Comparison of ENCODE assay signal across 8 cellular contexts in the genomic region with DNA sequence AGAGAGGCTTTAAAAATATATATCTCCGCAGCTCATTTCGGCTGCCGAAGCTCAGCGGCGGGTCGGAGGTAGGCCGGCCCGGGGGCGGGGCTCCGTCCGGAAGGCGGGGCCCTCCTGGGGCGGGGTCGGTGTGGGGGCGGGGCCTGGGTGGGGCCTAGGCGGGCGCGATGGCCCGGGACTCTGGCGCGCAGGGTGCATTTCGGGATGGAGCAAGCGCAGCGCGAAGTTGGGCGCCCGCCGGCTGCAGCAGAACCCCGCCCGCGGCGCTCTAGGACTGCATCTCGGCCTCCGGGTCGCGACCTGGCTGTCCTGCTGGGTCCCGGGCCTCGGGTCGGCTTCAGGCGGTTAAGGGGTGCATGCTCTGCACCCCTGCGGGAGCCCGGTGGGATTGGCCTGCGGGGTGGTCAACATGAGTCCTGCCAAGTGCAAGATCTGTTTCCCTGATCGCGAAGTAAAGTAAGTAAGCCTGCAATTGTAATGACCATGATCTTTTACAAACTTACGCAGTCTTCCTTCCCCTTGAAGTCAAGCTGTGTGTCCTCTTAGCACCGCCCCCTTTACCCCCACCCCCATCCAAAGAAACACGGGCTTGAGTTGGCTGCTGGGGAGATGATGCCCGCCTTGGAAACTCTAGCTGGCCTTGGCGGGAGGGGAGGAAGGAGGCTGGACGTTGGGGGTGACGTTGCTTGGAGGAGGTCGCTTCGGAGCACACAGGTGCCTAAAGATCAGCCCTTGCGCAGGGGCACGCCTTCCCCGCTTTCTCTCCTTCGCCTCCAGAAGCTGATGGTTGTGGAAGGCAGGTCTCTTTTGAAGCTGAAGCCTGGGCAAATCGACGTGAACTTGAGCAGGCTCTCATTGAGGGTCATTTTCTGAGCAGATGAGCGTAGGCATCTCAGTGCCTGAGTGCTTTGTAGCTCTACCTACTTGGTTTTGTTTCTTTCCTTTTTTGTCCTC. TPM values are rescaled to one million over a fixed set of nuclear protein-coding genes. Genes with fewer than 3 reads are reported as not detected.
DNase-seq lines count a peak whose midpoint lies in the region; ATAC-seq and TF ChIP-seq lines count a peak whose summit lies in the region.

No MANE protein-coding gene starts in this region.

- TF ChIP-seq POLR2A in body of pancreas (IDR thresholded peaks at IDR 0.05) (peak; percentile 28 to 58 (median 54)), sigmoid colon (IDR thresholded peaks at IDR 0.05) (peak; percentile 27 to 57)

- H3K36me3 ChIP-seq in GM06990 (ENCODE audit: control insufficient read depth, insufficient read depth, low read length): no peaks in the 10 kb centered on the region
- no peaks in the 10 kb centered on the region for H3K36me3 ChIP-seq in body of pancreas (replicated peaks in 1 of 2; ENCODE audit: insufficient read depth in 1 of 2, low read depth in 2 of 2)
- no peaks in the 10 kb centered on the region for H3K36me3 ChIP-seq in sigmoid colon

- ATAC-seq in HG02623 (IDR thresholded peaks at IDR 0.05; ENCODE audit: unreplicated experiment) (peak; percentile 71), body of pancreas (peak; percentile 97)

- H3K9me3 ChIP-seq in body of pancreas (no peaks in the 10 kb centered on the region), sigmoid colon (no peaks in the 10 kb centered on the region)

- H3K27ac ChIP-seq in body of pancreas (peak overlapping the region; percentile 52 to 88 (median 70)), sigmoid colon (peak overlapping the region; percentile 93 to 98 (median 94))

- H3K27me3 ChIP-seq in GM06990 (replicated peaks; ENCODE audit: control insufficient read depth, insufficient read depth, low read length): no peaks in the 10 kb centered on the region
- no peaks in the 10 kb centered on the region for H3K27me3 ChIP-seq in body of pancreas
- H3K27me3 ChIP-seq in sigmoid colon: no peaks in the 10 kb centered on the region

- intact Hi-C loops in body of pancreas (cut with DNase I): no loop called here
- intact Hi-C loops in sigmoid colon (cut with DNase I): loop anchor here (2.0 kb wide), 1 partner anchor 44 kb away; no protein-coding TSS in a partner anchor

- TF ChIP-seq EP300 in sigmoid colon (IDR thresholded peaks at IDR 0.05): peak in 2 of 4 donors; percentile 18 to 60

- peak; percentile 71 for DNase-seq in GM06990 (ENCODE audit: extremely low read depth, insufficient read length)
- peak; percentile 31 for DNase-seq in NCI-H187 treated with DMSO at 0.1 percent for 48 hours (lab: John Stamatoyannopoulos, UW)
- peak; percentile 65 for DNase-seq in UCSD-AML1 (lab: John Stamatoyannopoulos, UW; ENCODE audit: unreplicated experiment)
- peak; percentile 84 to 87 (median 85) for DNase-seq in body of pancreas
- DNase-seq in sigmoid colon: peak; percentile 96
- DNase-seq in NK-92 (lab: John Stamatoyannopoulos, UW; ENCODE audit: unreplicated experiment): no peak

- WGBS in body of pancreas, 2 donors: 2 to 17% methylated on average over 12 to 60 of the region's 61 CpGs
- 0 to 1% methylated on average over 61 of the region's 61 CpGs for WGBS in sigmoid colon, 2 donors

- H3K4me1 ChIP-seq in body of pancreas (peaks cover 33% of the 10 kb centered on the region), sigmoid colon (peaks cover 0 to 57% (median 49%) of the 10 kb centered on the region in 4 donors)

- TF ChIP-seq CTCF in GM06990 (IDR thresholded peaks at IDR 0.05; ENCODE audit: insufficient read depth, low read length, poor library complexity, severe bottlenecking) (no peak), body of pancreas (IDR thresholded peaks at IDR 0.05) (no peak), sigmoid colon (IDR thresholded peaks at IDR 0.05) (no peak)

- peak overlapping the region; percentile 71 for H3K4me3 ChIP-seq in GM06990 (replicated peaks; ENCODE audit: low read depth, low read length)
- H3K4me3 ChIP-seq in body of pancreas: peak overlapping the region; percentile 8 to 27
- H3K4me3 ChIP-seq in iPS-11a (ENCODE audit: low read depth, low read length): peak overlapping the region; percentile 71
- peak overlapping the region; percentile 71 to 80 (median 76) for H3K4me3 ChIP-seq in sigmoid colon

RNA-seq across cellular contexts. Expression of gene ACACB, which starts 38.4 kb away (rescaled TPM):
- total RNA-seq in body of pancreas (100 to 1,000 TPM in 1 of 2 donors, 10 to 100 TPM in 1; 71.1 to 358 TPM), sigmoid colon (100 to 1,000 TPM; 116 to 295 (median 161) TPM)
- 10 to 100 TPM in 1 of 3 donors, 1 to 10 TPM in 2; 5.3 to 36.0 (median 5.4) TPM for polyA plus RNA-seq in sigmoid colon

RNA-seq across cellular contexts. Expression of gene UNG, which starts 57.4 kb away (rescaled TPM):
- total RNA-seq in body of pancreas (10 to 100 TPM in 1 of 2 donors, 1 to 10 TPM in 1; 4.9 to 13.5 TPM), sigmoid colon (10 to 100 TPM; 11.9 to 17.1 (median 12.1) TPM)
- 10 to 100 TPM; 27.0 to 34.8 (median 28.9) TPM for polyA plus RNA-seq in sigmoid colon

Comparison
In these comparisons a context has a peak if more than half of its experiments do, and no peak if none do; other contexts are left out.
1. H3K4me3 ChIP-seq: peak in every context shown above with its lines; median percentile 76 in sigmoid colon; 71 in GM06990; 71 in iPS-11a; 18 in body of pancreas.